In genomic region chr13:99894835-99895427, GRCh38 we compare ENCODE assay signal across 10 cellular contexts.
A peak's percentile ranks its signal among the peaks of the same experiment; 100 is the strongest.
DNase-seq lines count a peak whose midpoint lies in the region; ATAC-seq and TF ChIP-seq lines count a peak whose summit lies in the region.
"Had no signal": no experiment of that assay in that cellular context is flagged by ENCODE, and none has a peak within 500 bp of the region (broad histone marks: within the 10 kb centered on the region; RNA-seq: fewer than 3 reads in every experiment).

No MANE protein-coding gene starts in this region.

- H3K4me3 ChIP-seq in breast epithelium (peak overlapping the region; percentile 31 to 65 (median 39)), cardiac fibroblast (replicated peaks in 1 of 2; ENCODE audit: low read depth in 2 of 2, low read length in 2 of 2) (peak overlapping the region; percentile 15 to 26)

- H3K27me3 Mint-ChIP-seq in MCF 10A (ENCODE audit: insufficient read depth, unreplicated experiment) (no peaks in the 10 kb centered on the region), memory B cell (peaks cover 15% of the 10 kb centered on the region), type B pancreatic cell (peaks cover 85% of the 10 kb centered on the region)

- POLR2A ChIA-PET in MCF 10A (lab: Yijun Ruan, JAX): no interaction called here

- no peaks in the 10 kb centered on the region for H3K4me1 Mint-ChIP-seq in MCF 10A (ENCODE audit: insufficient read depth, unreplicated experiment)
- peaks cover 17% of the 10 kb centered on the region for H3K4me1 Mint-ChIP-seq in memory B cell
- peaks cover 14% of the 10 kb centered on the region for H3K4me1 Mint-ChIP-seq in type B pancreatic cell (ENCODE audit: unreplicated experiment)

- CTCF ChIA-PET in MCF 10A (lab: Yijun Ruan, JAX): interaction anchor here (1.0 kb wide), 1 partner anchor 238 kb away, joined by 3 read pairs; no protein-coding TSS in a partner anchor

- H3K9me3 Mint-ChIP-seq in MCF 10A (ENCODE audit: unreplicated experiment): no peaks in the 10 kb centered on the region
- no peaks in the 10 kb centered on the region for H3K9me3 Mint-ChIP-seq in memory B cell
- no peaks in the 10 kb centered on the region for H3K9me3 Mint-ChIP-seq in type B pancreatic cell

- BruUV-seq in MCF 10A (replicated peaks; lab: Mats Ljungman, UMichigan): no TSS peak

- H3K36me3 ChIP-seq in breast epithelium: no peaks in the 10 kb centered on the region

- no peak overlapping the region for H3K27ac Mint-ChIP-seq in MCF 10A (ENCODE audit: low read depth, unreplicated experiment)
- no peak overlapping the region for H3K27ac Mint-ChIP-seq in memory B cell
- H3K27ac Mint-ChIP-seq in type B pancreatic cell: peak overlapping the region; percentile 32

- H3K9me3 ChIP-seq in breast epithelium: no peaks in the 10 kb centered on the region

- no peak for TF ChIP-seq CTCF in breast epithelium (IDR thresholded peaks at IDR 0.05)
- TF ChIP-seq CTCF in MCF 10A (IDR thresholded peaks at IDR 0.05; ENCODE audit: unreplicated experiment): no peak
- no peak for TF ChIP-seq CTCF in cardiac fibroblast (IDR thresholded peaks at IDR 0.05; ENCODE audit: low read depth, low read length)
- no peak for TF ChIP-seq CTCF in type B pancreatic cell (conservative IDR thresholded peaks at IDR 0.05)

- H3K36me3 Mint-ChIP-seq in MCF 10A (ENCODE audit: insufficient read depth, unreplicated experiment) (no peaks in the 10 kb centered on the region), memory B cell (peaks cover 1% of the 10 kb centered on the region), type B pancreatic cell (peaks cover 3% of the 10 kb centered on the region)

- intact Hi-C loops in breast epithelium (cut with DNase I; ENCODE audit: low total_unique reads): no loop called here
- intact Hi-C loops in MCF 10A (cut with micrococcal nuclease): no loop called here

- H3K27ac ChIP-seq in breast epithelium: no peak overlapping the region

- ATAC-seq in memory B cell (ENCODE audit: low read depth): no peak
- no peak for ATAC-seq in HG03135 (IDR thresholded peaks at IDR 0.05; ENCODE audit: unreplicated experiment)

- no peak overlapping the region for H3K4me3 Mint-ChIP-seq in MCF 10A (ENCODE audit: unreplicated experiment)
- H3K4me3 Mint-ChIP-seq in memory B cell: peak overlapping the region; percentile 83
- H3K4me3 Mint-ChIP-seq in type B pancreatic cell: peak overlapping the region; percentile 75

- H3K4me1 ChIP-seq in breast epithelium: peaks cover 0 to 7% of the 10 kb centered on the region in 2 donors

- DNase-seq in breast epithelium (ENCODE audit: low spot score in 2 of 2): no peak
- no peak for DNase-seq in MCF 10A (ENCODE audit: unreplicated experiment)
- DNase-seq in cardiac fibroblast (ENCODE audit: low read depth in 2 of 2): peak; percentile 4 to 9
- DNase-seq in memory B cell (ENCODE audit: low spot score in 2 of 2): no peak
- peak; percentile 50 for DNase-seq in type B pancreatic cell (ENCODE audit: extremely low spot score, unreplicated experiment)
- no peak for DNase-seq in NCI-H2107 (lab: John Stamatoyannopoulos, UW)
- no peak for DNase-seq in EL
- DNase-seq: DMS 273 treated with DMSO at 0.1 percent for 48 hours, NCI-H2171 treated with DMSO at 0.1 percent for 48 hours had no signal

- TF ChIP-seq POLR2A in breast epithelium (IDR thresholded peaks at IDR 0.05): no peak

- peaks cover 0 to 38% of the 10 kb centered on the region in 2 donors for H3K27me3 ChIP-seq in breast epithelium

Comparison
In these comparisons a context has a peak if more than half of its experiments do, and no peak if none do; other contexts are left out.
1. DNase-seq: peak in cardiac fibroblast (2 of 2) and type B pancreatic cell (single experiment); none in breast epithelium (0 of 2), MCF 10A (single experiment), memory B cell (0 of 2), NCI-H2107 (single experiment) and EL (single experiment).